Comparison of ENCODE assay signal across 8 cellular contexts in genomic region chr5:81972496-81972791, GRCh38. TPM values are rescaled to one million over a fixed set of nuclear protein-coding genes. Genes with fewer than 3 reads are reported as not detected.
DNase-seq lines count a peak whose midpoint lies in the region; ATAC-seq and TF ChIP-seq lines count a peak whose summit lies in the region.

No MANE protein-coding gene starts in this region.

- peak overlapping the region; percentile 94 to 99 (median 99) for H3K27ac ChIP-seq in BLaER1 treated with 17β-estradiol and CSF1 and Interleukin-3, amounts not matched to agents 10 nM and 100 nM
- peak overlapping the region; percentile 98 to 99 for H3K27ac ChIP-seq in left lung
- peak overlapping the region; percentile 97 to 98 for H3K27ac ChIP-seq in tibial artery

- peaks cover 10 to 31% (median 18%) of the 10 kb centered on the region in 10 experiments; a peak in 19 of 20 replicates for H3K4me1 ChIP-seq in BLaER1 treated with 17β-estradiol and CSF1 and Interleukin-3, amounts not matched to agents 10 nM and 100 nM
- H3K4me1 ChIP-seq in left lung: peaks cover 0 to 16% of the 10 kb centered on the region in 2 donors
- H3K4me1 ChIP-seq in tibial artery: peaks cover 0 to 10% (median 5%) of the 10 kb centered on the region in 4 donors

- H3K27me3 ChIP-seq in BLaER1 treated with 17β-estradiol and CSF1 and Interleukin-3, amounts not matched to agents 10 nM and 100 nM: no peaks in the 10 kb centered on the region
- no peaks in the 10 kb centered on the region for H3K27me3 ChIP-seq in left lung
- H3K27me3 ChIP-seq in tibial artery: no peaks in the 10 kb centered on the region

- intact Hi-C loops in activated T-helper 2 cell treated with anti-CD3 and anti-CD28 coated beads, Interferon-gamma antibody, Interleukin-2, Interleukin-4, amounts not matched to agents 10 μg/mL and 5 μg/mL and 100 μg/mL, durations not matched to agents 14 hours and 24 hours and 36 hours (cut with micrococcal nuclease): loop anchor here (1.0 to 5.0 kb wide), 8 partner anchors 121 to 1105 kb away; partner anchors contain the start of genes RPS23, TMEM167A, XRCC4 and ZCCHC9
- intact Hi-C loops in left lung (cut with DNase I): loop anchor here in 1 of 2 donors (10.0 kb wide), 1 partner anchor 218 kb away; the partner anchor contains the start of gene SSBP2
- intact Hi-C loops in tibial artery (cut with DNase I; ENCODE audit: low total_unique reads): loop anchor here (5.0 to 10.0 kb wide), 2 partner anchors 120 to 218 kb away; partner anchors contain the start of gene SSBP2
- intact Hi-C loops in posterior cingulate gyrus (cut with DNase I): loop anchor here (5.0 kb wide), 2 partner anchors 195 to 545 kb away; no protein-coding TSS in a partner anchor

- H4K20me1 ChIP-seq in BLaER1 treated with 17β-estradiol and CSF1 and Interleukin-3, amounts not matched to agents 10 nM and 100 nM: no peaks in the 10 kb centered on the region

- no peak for DNase-seq in activated T-helper 2 cell treated with anti-CD3 and anti-CD28 coated beads, Interferon-gamma antibody, Interleukin-2, Interleukin-4, amounts not matched to agents 10 μg/mL and 5 μg/mL and 100 μg/mL, durations not matched to agents 14 hours and 24 hours and 36 hours (ENCODE audit: low spot score)
- DNase-seq in left lung (no peak), tibial artery (no peak), ureter (ENCODE audit: low spot score) (no peak), AG20443 (ENCODE audit: low spot score) (no peak), posterior cingulate gyrus (no peak)

- ATAC-seq in HG02763 (IDR thresholded peaks at IDR 0.05; ENCODE audit: unreplicated experiment): peak; percentile 35
- no peak for ATAC-seq in left lung

- TF ChIP-seq CTCF in left lung (IDR thresholded peaks at IDR 0.05): no peak
- TF ChIP-seq CTCF in tibial artery (IDR thresholded peaks at IDR 0.05): no peak

- H3K4me3 ChIP-seq in BLaER1 treated with 17β-estradiol and CSF1 and Interleukin-3, amounts not matched to agents 10 nM and 100 nM: peak overlapping the region; percentile 64 to 88 (median 80)
- H3K4me3 ChIP-seq in left lung (peak overlapping the region; percentile 50 to 71), tibial artery (peak overlapping the region; percentile 65 to 77)

- peaks cover 31% of the 10 kb centered on the region for H3K4me1 Mint-ChIP-seq in activated T-helper 2 cell treated with anti-CD3 and anti-CD28 coated beads, Interferon-gamma antibody, Interleukin-2, Interleukin-4, amounts not matched to agents 10 μg/mL and 5 μg/mL and 100 μg/mL, durations not matched to agents 14 hours and 24 hours and 36 hours (ENCODE audit: low read depth)

- peaks cover 13% of the 10 kb centered on the region for H3K36me3 Mint-ChIP-seq in activated T-helper 2 cell treated with anti-CD3 and anti-CD28 coated beads, Interferon-gamma antibody, Interleukin-2, Interleukin-4, amounts not matched to agents 10 μg/mL and 5 μg/mL and 100 μg/mL, durations not matched to agents 14 hours and 24 hours and 36 hours (ENCODE audit: low read depth)

- H3K9ac ChIP-seq in BLaER1 treated with 17β-estradiol and CSF1 and Interleukin-3, amounts not matched to agents 10 nM and 100 nM: peak overlapping the region; percentile 92 to 100 (median 99)

- no peaks in the 10 kb centered on the region for H3K9me3 Mint-ChIP-seq in activated T-helper 2 cell treated with anti-CD3 and anti-CD28 coated beads, Interferon-gamma antibody, Interleukin-2, Interleukin-4, amounts not matched to agents 10 μg/mL and 5 μg/mL and 100 μg/mL, durations not matched to agents 14 hours and 24 hours and 36 hours

- H3K27me3 Mint-ChIP-seq in activated T-helper 2 cell treated with anti-CD3 and anti-CD28 coated beads, Interferon-gamma antibody, Interleukin-2, Interleukin-4, amounts not matched to agents 10 μg/mL and 5 μg/mL and 100 μg/mL, durations not matched to agents 14 hours and 24 hours and 36 hours (ENCODE audit: low read depth): no peaks in the 10 kb centered on the region

- H3K4me2 ChIP-seq in BLaER1 treated with 17β-estradiol and CSF1 and Interleukin-3, amounts not matched to agents 10 nM and 100 nM: peak overlapping the region; percentile 69 to 91 (median 81)

- H3K9me3 ChIP-seq in BLaER1 treated with 17β-estradiol and CSF1 and Interleukin-3, amounts not matched to agents 10 nM and 100 nM (replicated peaks in 1 of 11): peaks cover 0 to 9% (median 0%) of the 10 kb centered on the region in 11 experiments; a peak in 2 of 22 replicates
- no peaks in the 10 kb centered on the region for H3K9me3 ChIP-seq in left lung
- H3K9me3 ChIP-seq in tibial artery: no peaks in the 10 kb centered on the region

- H3K36me3 ChIP-seq in BLaER1 treated with 17β-estradiol and CSF1 and Interleukin-3, amounts not matched to agents 10 nM and 100 nM: peaks cover 12 to 17% (median 15%) of the 10 kb centered on the region in 11 experiments; a peak in 21 of 22 replicates
- H3K36me3 ChIP-seq in left lung (peaks cover 0 to 3% of the 10 kb centered on the region in 2 donors), tibial artery (peaks cover 0 to 10% (median 0%) of the 10 kb centered on the region in 3 donors)

- peak overlapping the region; percentile 37 for H3K27ac Mint-ChIP-seq in activated T-helper 2 cell treated with anti-CD3 and anti-CD28 coated beads, Interferon-gamma antibody, Interleukin-2, Interleukin-4, amounts not matched to agents 10 μg/mL and 5 μg/mL and 100 μg/mL, durations not matched to agents 14 hours and 24 hours and 36 hours

- peak overlapping the region; percentile 73 for H3K4me3 Mint-ChIP-seq in activated T-helper 2 cell treated with anti-CD3 and anti-CD28 coated beads, Interferon-gamma antibody, Interleukin-2, Interleukin-4, amounts not matched to agents 10 μg/mL and 5 μg/mL and 100 μg/mL, durations not matched to agents 14 hours and 24 hours and 36 hours (ENCODE audit: low read depth)

RNA-seq across cellular contexts. Expression of gene ATG10, which starts 0.6 kb away (rescaled TPM):
- total RNA-seq in activated T-helper 2 cell treated with anti-CD3 and anti-CD28 coated beads, Interferon-gamma antibody, Interleukin-2, Interleukin-4, amounts not matched to agents 10 μg/mL and 5 μg/mL and 100 μg/mL, durations not matched to agents 14 hours and 24 hours and 36 hours: 7.7 and 8.9 TPM in 2 replicates
- total RNA-seq in left lung (1 to 10 TPM; 6.4 to 7.1 TPM), ureter (12.5 TPM)
